ENCODE assay signal across 7 cellular contexts in genomic region chr15:60444289-60444912, GRCh38. TPM values are rescaled to one million over a fixed set of nuclear protein-coding genes. Genes with fewer than 3 reads are reported as not detected.
DNase-seq lines count a peak whose midpoint lies in the region; ATAC-seq and TF ChIP-seq lines count a peak whose summit lies in the region.

No MANE protein-coding gene starts in this region.

- CTCF ChIA-PET in Panc1 (lab: Charles Lee): interaction anchor here (0.6 kb wide), 1 partner anchor 186 kb away, joined by 3 read pairs; no protein-coding TSS in a partner anchor

- TF ChIP-seq POLR2A in spleen (IDR thresholded peaks at IDR 0.05): no peak

- H3K4me3 ChIP-seq in Panc1 (ENCODE audit: low read depth in 2 of 2, low read length in 2 of 2) (no peak overlapping the region), fibroblast of pulmonary artery (replicated peaks; ENCODE audit: low read depth, low read length) (no peak overlapping the region), spleen (no peak overlapping the region)

- ATAC-seq in Panc1: no peak
- no peak for ATAC-seq in HG02870 (IDR thresholded peaks at IDR 0.05; ENCODE audit: unreplicated experiment)

- H3K4me1 ChIP-seq in Panc1 (ENCODE audit: control insufficient read depth, insufficient read depth, low read length) (peaks cover 14% of the 10 kb centered on the region), spleen (peaks cover 0 to 7% (median 0%) of the 10 kb centered on the region in 6 donors)

- POLR2A ChIA-PET in Panc1 (lab: Charles Lee): interaction anchor here (0.6 kb wide), 1 partner anchor 1545 kb away, joined by 6 read pairs; no protein-coding TSS in a partner anchor

- H3K27ac ChIP-seq in Panc1 (ENCODE audit: low read length) (no peak overlapping the region), spleen (no peak overlapping the region)

- peaks cover 14% of the 10 kb centered on the region; the same call in 1 of the 2 replicates for H3K36me3 ChIP-seq in Panc1 (ENCODE audit: control insufficient read depth, insufficient read depth, low read length)
- H3K36me3 ChIP-seq in spleen: peaks cover 0 to 58% (median 22%) of the 10 kb centered on the region in 6 donors

- no TSS peak for BruUV-seq in Panc1 (replicated peaks; lab: Mats Ljungman, UMichigan)

- 80 to 93% (median 85%) methylated on average over 6 of the region's 6 CpGs for WGBS in spleen, 5 donors

- H3K9me3 ChIP-seq in Panc1 (ENCODE audit: control insufficient read depth, insufficient read depth, low read depth, low read length) (no peaks in the 10 kb centered on the region), spleen (no peaks in the 10 kb centered on the region)

- DNase-seq in GM20000 (ENCODE audit: low spot score) (no peak), Panc1 (ENCODE audit: low read depth, low spot score) (no peak), fibroblast of pulmonary artery (ENCODE audit: low read depth) (peak; percentile 61), spleen (no peak), T-helper 9 cell (no peak), middle frontal gyrus (ENCODE audit: extremely low spot score, low spot score) (no peak)

- intact Hi-C loops in Panc1 (cut with micrococcal nuclease; ENCODE audit: unreplicated experiment): loop anchor here (10.0 kb wide), 1 partner anchor 80 kb away; no protein-coding TSS in a partner anchor
- intact Hi-C loops in spleen (cut with DNase I; ENCODE audit: low total_unique reads): no loop called here

- TF ChIP-seq CTCF in GM20000 (IDR thresholded peaks at IDR 0.05; ENCODE audit: extremely low read depth, missing control alignments): peak; percentile 18
- TF ChIP-seq CTCF in Panc1 (IDR thresholded peaks at IDR 0.05): peak; percentile 64; the same call in 1 of the 2 replicates
- TF ChIP-seq CTCF in fibroblast of pulmonary artery (IDR thresholded peaks at IDR 0.05; ENCODE audit: low read length, missing control alignments): peak; percentile 69
- TF ChIP-seq CTCF in spleen (IDR thresholded peaks at IDR 0.05 in 8 of 11, conservative IDR thresholded peaks at IDR 0.05 in 3 of 11): peak in 8 of 11 experiments; percentile 19 to 51 (median 36)

- H3K27me3 ChIP-seq in Panc1 (ENCODE audit: control insufficient read depth, insufficient read depth, low read length) (no peaks in the 10 kb centered on the region), spleen (replicated peaks in 1 of 7) (no peaks in the 10 kb centered on the region)

- in situ Hi-C loops in Panc1 (cut with HindIII; ENCODE audit: low pct_unique_long_range_greater_than_20kb, low sequenced_read_pairs): loop anchor here (5.0 kb wide), 1 partner anchor 82 kb away; no protein-coding TSS in a partner anchor

RNA-seq across cellular contexts. Expression of gene ICE2, which starts 34.5 kb away (rescaled TPM):
- 66.2 TPM for total RNA-seq in Panc1 (2021; ENCODE audit: unreplicated experiment)
- 25.3 TPM for polyA plus RNA-seq in Panc1 (2012; ENCODE audit: insufficient read length)
- 10 to 100 TPM; 36.1 to 66.4 (median 49.1) TPM for total RNA-seq in spleen
- polyA plus RNA-seq in spleen: 10 to 100 TPM; 15.8 to 17.9 (median 17.7) TPM

RNA-seq across cellular contexts. Expression of gene ANXA2, which starts 46.6 kb away (rescaled TPM):
- 1,903 TPM for total RNA-seq in Panc1 (2021; ENCODE audit: unreplicated experiment)
- polyA plus RNA-seq in Panc1 (2012; ENCODE audit: insufficient read length): 1,847 TPM
- 100 to 1,000 TPM; 191 to 397 (median 338) TPM for total RNA-seq in spleen
- 100 to 1,000 TPM; 163 to 437 (median 230) TPM for polyA plus RNA-seq in spleen

Comparison
In these comparisons a context has a peak if more than half of its experiments do, and no peak if none do; other contexts are left out.
1. CTCF ChIP-seq: peak in every context shown above with its lines; median percentile 69 in fibroblast of pulmonary artery; 64 in Panc1; 36 in spleen; 18 in GM20000.